Comparison of ENCODE assay signal across 8 cellular contexts in the genomic region with DNA sequence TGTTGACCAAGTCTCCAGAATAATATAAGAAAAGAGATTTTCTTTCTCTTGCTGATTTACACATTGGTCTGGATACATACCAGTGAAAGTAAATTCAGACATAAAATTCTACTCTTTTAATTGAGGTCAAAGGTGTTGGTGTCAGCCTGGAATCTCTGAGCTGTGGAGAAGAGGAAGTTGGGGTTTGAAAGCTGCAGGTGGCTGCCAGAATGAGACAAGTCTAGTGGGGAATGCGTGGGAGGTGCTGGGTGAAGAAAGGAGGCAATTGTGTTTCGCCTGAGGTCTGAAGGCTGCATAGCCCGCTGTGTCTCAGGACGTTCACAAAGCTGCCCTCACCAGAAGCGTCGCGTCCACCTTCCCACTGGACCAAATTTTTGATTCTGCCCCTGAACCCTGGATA. TPM values are rescaled to one million over a fixed set of nuclear protein-coding genes. Genes with fewer than 3 reads are reported as not detected.
A peak's percentile ranks its signal among the peaks of the same experiment; 100 is the strongest.
DNase-seq lines count a peak whose midpoint lies in the region; ATAC-seq, FAIRE-seq and TF ChIP-seq lines count a peak whose summit lies in the region.

No MANE protein-coding gene starts in this region.

- H3K27me3 ChIP-seq in GM06990 (replicated peaks; ENCODE audit: control insufficient read depth, insufficient read depth, low read length) (no peaks in the 10 kb centered on the region), GM12878 (replicated peaks in 1 of 2; ENCODE audit: control insufficient read depth in 2 of 2, insufficient read depth in 2 of 2, low read length in 1 of 2) (no peaks in the 10 kb centered on the region), aorta (ENCODE audit: control insufficient read depth in 1 of 2, insufficient read depth in 2 of 2, low read length in 1 of 2) (no peaks in the 10 kb centered on the region)

- H3K4me1 ChIP-seq in GM12878 (ENCODE audit: control insufficient read depth, insufficient read depth, low read length) (peaks cover 20% of the 10 kb centered on the region), aorta (ENCODE audit: control insufficient read depth in 1 of 2, insufficient read depth in 2 of 2, low read length in 2 of 2) (no peaks in the 10 kb centered on the region)

- H3K36me3 ChIP-seq in GM06990 (ENCODE audit: control insufficient read depth, insufficient read depth, low read length) (no peaks in the 10 kb centered on the region), GM12878 (ENCODE audit: control insufficient read depth in 2 of 2, insufficient read depth in 2 of 2, low read length in 1 of 2) (no peaks in the 10 kb centered on the region), aorta (ENCODE audit: control insufficient read depth in 1 of 2, insufficient read depth in 2 of 2, low read length in 1 of 2) (no peaks in the 10 kb centered on the region)

- FAIRE-seq in GM12878 (lab: Jason Lieb, UNC), result no peak

- SMC1A ChIA-PET in GM12878 (lab: Charles Lee; ENCODE audit: uncharacterized antibody, unreplicated experiment), result interaction anchor here (1.0 to 11.8 kb wide), 15 partner anchors 8 to 74 kb away, joined by 3 to 168 read pairs (median 5); no protein-coding TSS in a partner anchor

- H3K4me3 ChIP-seq in GM06990 (replicated peaks; ENCODE audit: low read depth, low read length) (no peak overlapping the region), GM12878 (no peak overlapping the region), aorta (ENCODE audit: low read length in 2 of 2) (no peak overlapping the region)

- WGBS in GM12878 (ENCODE audit: insufficient coverage, insufficient replicate concordance, low lambda C conversion rate, missing lambda C conversion rate), result 1% methylated on average over 7 of the region's 7 CpGs
- 69 to 80% methylated on average over 7 of the region's 7 CpGs for WGBS in aorta, 2 donors

- ATAC-seq in GM21367 (IDR thresholded peaks at IDR 0.05; ENCODE audit: unreplicated experiment) (peak; percentile 76), HG03571 (IDR thresholded peaks at IDR 0.05; ENCODE audit: unreplicated experiment) (peak; percentile 69), GM12878 (peak; percentile 74), aorta (ENCODE audit: low FRiP score) (no peak)

- no peak for TF ChIP-seq CTCF in GM06990 (IDR thresholded peaks at IDR 0.05; ENCODE audit: insufficient read depth, low read length, poor library complexity, severe bottlenecking)
- no peak for TF ChIP-seq CTCF in GM12878 (IDR thresholded peaks at IDR 0.05 in 2 of 3, conservative IDR thresholded peaks at IDR 0.05 in 1 of 3; ENCODE audit: control insufficient read depth in 2 of 3, extremely low read depth in 1 of 3, insufficient read depth in 1 of 3, low read depth in 3 of 3, low read length in 3 of 3)

- H3K27ac ChIP-seq in GM12878 (ENCODE audit: control insufficient read depth, insufficient read depth) (peak overlapping the region; percentile 74), aorta (ENCODE audit: low read depth in 1 of 2, low read length in 2 of 2) (no peak overlapping the region)

- no peak overlapping the region for H3K9ac ChIP-seq in GM12878 (ENCODE audit: control insufficient read depth, insufficient read depth, low read length)

- POLR2A ChIA-PET in GM12878 (lab: Charles Lee), result interaction anchor here (0.6 to 1.7 kb wide), 11 partner anchors 9 to 74 kb away, joined by 3 to 7 read pairs (median 3); no protein-coding TSS in a partner anchor

- H3K4me2 ChIP-seq in GM12878 (ENCODE audit: control insufficient read depth, insufficient read depth), result peak overlapping the region; percentile 72

- in situ Hi-C loops in GM12878 (cut with MboI), result no loop called here

- BruUV-seq in GM12878 (replicated peaks; lab: Mats Ljungman, UMichigan), result no TSS peak

- no peak for TF ChIP-seq RAD21 in GM12878 (IDR thresholded peaks at IDR 0.05; ENCODE audit: insufficient read depth, low read depth, low read length)

- TF ChIP-seq EP300 in GM12878 (IDR thresholded peaks at IDR 0.05; ENCODE audit: borderline replicate concordance in 1 of 2, control insufficient read depth in 1 of 2, low read depth in 2 of 2, low read length in 2 of 2), result peak; percentile 52 to 73; a peak in 2 of 4 replicates

- no peak for TF ChIP-seq POLR2A in GM12878 (IDR thresholded peaks at IDR 0.05; ENCODE audit: low read depth, low read length)

- H4K20me1 ChIP-seq in GM12878 (ENCODE audit: control insufficient read depth, insufficient read depth), result no peaks in the 10 kb centered on the region

- H3K79me2 ChIP-seq in GM12878 (ENCODE audit: control insufficient read depth, insufficient read depth, low read length), result no peaks in the 10 kb centered on the region

- no peak overlapping the region for H2AFZ ChIP-seq in GM12878 (ENCODE audit: control insufficient read depth, low read depth, low read length)

- intact Hi-C loops in GM12878 (cut with micrococcal nuclease; ENCODE audit: unreplicated experiment), result loop anchor here (2.0 kb wide), 2 partner anchors 74 to 122 kb away; partner anchors contain the start of gene SMS
- intact Hi-C loops in aorta (cut with DNase I), result no loop called here

- DNase-seq in GM06990 (ENCODE audit: extremely low read depth, insufficient read length), result peak; percentile 59
- DNase-seq in GM12878 (ENCODE audit: low read depth, low spot score), result peak; percentile 64
- no peak for DNase-seq in C1 segment of cervical spinal cord (lab: John Stamatoyannopoulos, UW)
- no peak for DNase-seq in AG08395 (ENCODE audit: low spot score)
- no peak for DNase-seq in aorta
- DNase-seq in AML-193 (lab: John Stamatoyannopoulos, UW), result no peak

- CTCF ChIA-PET in GM12878 (lab: Yijun Ruan, JAX), result interaction anchor here (1.0 to 2.4 kb wide), 9 partner anchors 8 to 78 kb away, joined by 3 to 18 read pairs (median 4); no protein-coding TSS in a partner anchor

- H3K9me3 ChIP-seq in GM12878 (replicated peaks; ENCODE audit: control insufficient read depth, insufficient read depth, low read length), result no peaks in the 10 kb centered on the region; the same call in 1 of the 3 replicates
- no peaks in the 10 kb centered on the region for H3K9me3 ChIP-seq in aorta (ENCODE audit: control insufficient read depth, low read length)

- RAD21 ChIA-PET in GM12878 (lab: Charles Lee; ENCODE audit: unreplicated experiment), result interaction anchor here (0.8 to 8.6 kb wide), 20 partner anchors 9 to 78 kb away, joined by 3 to 82 read pairs (median 4); no protein-coding TSS in a partner anchor

TF ChIP-seq in GM12878, 131 proteins besides CTCF, POLR2A, EP300 and RAD21 (continues in another document):
- peak; percentile 74; the same call in 1 of the 2 replicates for TF ChIP-seq BACH1 (IDR thresholded peaks at IDR 0.05; ENCODE audit: borderline replicate concordance)
- TF ChIP-seq ZZZ3 (IDR thresholded peaks at IDR 0.05; ENCODE audit: control insufficient read depth, insufficient read length, low read depth), result no peak
- TF ChIP-seq NRF1 (conservative IDR thresholded peaks at IDR 0.05; ENCODE audit: low read depth, low read length), result no peak
- TF ChIP-seq SMAD1 (IDR thresholded peaks at IDR 0.05; ENCODE audit: low read depth, partially characterized antibody), result no peak
- peak; percentile 48 for TF ChIP-seq ZNF687 (IDR thresholded peaks at IDR 0.05)
- no peak for TF ChIP-seq RFX5 (IDR thresholded peaks at IDR 0.05; ENCODE audit: low read depth, low read length)

RNA-seq across cellular contexts. Expression of gene PHEX, which starts 31.2 kb away (rescaled TPM):
- total RNA-seq in GM12878 (2013; cell fraction: nucleolus; rRNA removed), result 20.4 and 28.3 TPM in 2 replicates
- total RNA-seq in GM12878 (2014; rRNA removed) (1.0 and 1.1 TPM in 2 replicates), GM12878 (2014; rRNA removed; fragmentation: Illumina TruSeq; extraction: Trizol) (0.85 and 0.88 TPM in 2 replicates), GM12878 (2021) (0.56 TPM in 2 replicates), aorta (under 1 TPM; 0.13 to 0.39 TPM)
- polyA plus RNA-seq in GM12878 (2011; ENCODE audit: low read depth), result 0.04 TPM
- polyA plus RNA-seq in GM12878 (2011; rRNA removed) (97.2 and 103 TPM in 2 replicates), GM12878 (2014; fragmentation: Illumina TruSeq; extraction: Trizol) (0.46 and 0.73 TPM in 2 replicates), GM12878 (2014; fragmentation: Nextera tagmentation; extraction: Ambion mirVana) (under 1 TPM; 0.33 to 0.53 TPM), GM12878 (2014; rRNA removed) (0.24 and 0.63 TPM in 2 replicates), GM12878 (2016; fragmentation: Nextera tagmentation; extraction: Ambion mirVana) (under 1 TPM; 0.12 to 0.14 TPM), aorta (under 1 TPM in 1 of 2 donors, not detected in 1; 0.13 TPM)
- polyA plus RNA-seq in GM12878 (2011; cell fraction: cytosol; rRNA removed), result 66.0 and 82.4 TPM in 2 replicates
- polyA plus RNA-seq in GM12878 (2011; cell fraction: nucleus; rRNA removed), result 94.9 and 105 TPM in 2 replicates
- polyA plus RNA-seq in GM12878 (2012), result 0.03 and 0.06 TPM in 2 replicates
- 292 and 342 TPM in 2 replicates for polyA minus RNA-seq in GM12878 (2011; rRNA and poly(A)+ RNA removed)
- polyA minus RNA-seq in GM12878 (2011; cell fraction: cytosol; rRNA and poly(A)+ RNA removed), result 41.1 and 57.5 TPM in 2 replicates
- polyA minus RNA-seq in GM12878 (2011; cell fraction: nucleus; rRNA and poly(A)+ RNA removed), result 259 and 287 TPM in 2 replicates

Comparison
In these comparisons a context has a peak if more than half of its experiments do, and no peak if none do; other contexts are left out.
1. DNase-seq: peak in GM06990 (single experiment) and GM12878 (single experiment); none in C1 segment of cervical spinal cord (0 of 14), AG08395 (single experiment), aorta (0 of 2) and AML-193 (0 of 2).